Comparison of ENCODE assay signal across 8 cellular contexts in genomic region chr11:46347637-46348311, GRCh38. TPM values are rescaled to one million over a fixed set of nuclear protein-coding genes. Genes with fewer than 3 reads are reported as not detected.
A peak's percentile ranks its signal among the peaks of the same experiment; 100 is the strongest.
DNase-seq lines count a peak whose midpoint lies in the region; ATAC-seq and TF ChIP-seq lines count a peak whose summit lies in the region.

No MANE protein-coding gene starts in this region.

- CTCF ChIA-PET in T-cell (lab: Charles Lee): interaction anchor here (1.2 to 3.1 kb wide), 6 partner anchors 10 to 21 kb away, joined by 3 to 13 read pairs (median 6); no protein-coding TSS in a partner anchor

- peak overlapping the region; percentile 48 for H2AFZ ChIP-seq in neural progenitor cell (replicated peaks)

- no peak overlapping the region for H3K27ac ChIP-seq in neural progenitor cell

- H3K4me1 Mint-ChIP-seq in T-cell (peaks cover 80 to 87% (median 86%) of the 10 kb centered on the region in 3 donors), neural progenitor cell (peaks cover 49% of the 10 kb centered on the region)

- ATAC-seq in Right ventricle myocardium inferior: no peak
- ATAC-seq in T-cell (replicated peaks in 1 of 4): no peak
- ATAC-seq in HG03378 (IDR thresholded peaks at IDR 0.05; ENCODE audit: unreplicated experiment): no peak

- H3K36me3 ChIP-seq in neural progenitor cell: no peaks in the 10 kb centered on the region

- TF ChIP-seq CTCF in epithelial cell of esophagus (IDR thresholded peaks at IDR 0.05; ENCODE audit: insufficient read depth, low read depth, low read length, missing control alignments): no peak
- TF ChIP-seq CTCF in neural progenitor cell (IDR thresholded peaks at IDR 0.05): no peak

- peaks cover 12% of the 10 kb centered on the region for H3F3A ChIP-seq in neural progenitor cell (ENCODE audit: low read depth)

- H3K27me3 Mint-ChIP-seq in T-cell (no peaks in the 10 kb centered on the region), neural progenitor cell (ENCODE audit: insufficient read depth, low read depth) (peaks cover 15% of the 10 kb centered on the region)

- H3K4me2 ChIP-seq in neural progenitor cell: peak overlapping the region; percentile 99

- no peaks in the 10 kb centered on the region for H3K9me3 ChIP-seq in neural progenitor cell (ENCODE audit: low read depth)

- POLR2A ChIA-PET in T-cell (lab: Charles Lee): no interaction called here

- no peaks in the 10 kb centered on the region for H3K36me3 Mint-ChIP-seq in T-cell
- H3K36me3 Mint-ChIP-seq in neural progenitor cell: no peaks in the 10 kb centered on the region

- peaks cover 42% of the 10 kb centered on the region for H4K20me1 ChIP-seq in neural progenitor cell (ENCODE audit: low read depth)

- peaks cover 46% of the 10 kb centered on the region for H3K79me2 ChIP-seq in neural progenitor cell (ENCODE audit: low read depth)

- peaks cover 32% of the 10 kb centered on the region for H3K4me1 ChIP-seq in neural progenitor cell

- H3K4me3 ChIP-seq in epithelial cell of esophagus (ENCODE audit: low read length) (peak overlapping the region; percentile 72), neural progenitor cell (peak overlapping the region; percentile 93)

- peak overlapping the region; percentile 97 to 98 for H3K27ac Mint-ChIP-seq in T-cell
- H3K27ac Mint-ChIP-seq in neural progenitor cell: no peak overlapping the region

- H3K9ac ChIP-seq in neural progenitor cell: peak overlapping the region; percentile 66

- DNase-seq in Right ventricle myocardium inferior (ENCODE audit: missing footprints) (peak; percentile 67), cardiac septum (ENCODE audit: low spot score) (no peak), T-cell (peak in 2 of 34 experiments; percentile 30 to 36), epithelial cell of esophagus (ENCODE audit: low read depth) (no peak), neural progenitor cell (ENCODE audit: low spot score) (no peak), NCI-H128 (lab: John Stamatoyannopoulos, UW; ENCODE audit: unreplicated experiment) (no peak)
- DNase-seq in effector CD4-positive, alpha-beta T cell: no peak

- intact Hi-C loops in Right ventricle myocardium inferior (cut with DNase I) (no loop called here), cardiac septum (cut with DNase I) (no loop called here)

- peaks cover 12% of the 10 kb centered on the region for H3K27me3 ChIP-seq in neural progenitor cell

- no peaks in the 10 kb centered on the region for H3K9me3 Mint-ChIP-seq in T-cell
- peaks cover 4% of the 10 kb centered on the region for H3K9me3 Mint-ChIP-seq in neural progenitor cell

- H3K4me3 Mint-ChIP-seq in T-cell (peak overlapping the region; percentile 85 to 94 (median 91)), neural progenitor cell (peak overlapping the region; percentile 88)

RNA-seq across cellular contexts. Expression of gene DGKZ, which starts 0.5 kb away (rescaled TPM):
- 67.5 TPM for total RNA-seq in Right ventricle myocardium inferior
- 66.8 TPM for total RNA-seq in cardiac septum
- total RNA-seq in T-cell: 100 to 1,000 TPM; 235 to 318 (median 251) TPM
- 12.5 and 55.5 TPM in 2 replicates for total RNA-seq in neural progenitor cell (ENCODE audit: low replicate concordance)

RNA-seq across cellular contexts. Expression of gene MDK, which starts 33.7 kb away (rescaled TPM):
- total RNA-seq in Right ventricle myocardium inferior (3.2 TPM), cardiac septum (6.2 TPM), T-cell (1 to 10 TPM; 5.8 to 8.6 (median 8.3) TPM), neural progenitor cell (ENCODE audit: low replicate concordance) (600 and 1,035 TPM in 2 replicates)

RNA-seq across cellular contexts. Expression of gene CHRM4, which starts 43.8 kb away (rescaled TPM):
- total RNA-seq in Right ventricle myocardium inferior: not detected
- 0.27 TPM for total RNA-seq in cardiac septum
- 1 to 10 TPM in 2 of 5 donors, under 1 TPM in 2, not detected in 1; 0.18 to 3.9 (median 1.5) TPM for total RNA-seq in T-cell
- total RNA-seq in neural progenitor cell (ENCODE audit: low replicate concordance): 0.31 TPM in 1 of 2 replicates, not detected in the other

Comparison
In these comparisons a context has a peak if more than half of its experiments do, and no peak if none do; other contexts are left out.
1. RNA of gene MDK, which starts 33.7 kb away (total RNA-seq): 600 to 1,035 TPM in neural progenitor cell; 5.8 to 8.6 TPM in T-cell, 6.2 TPM in cardiac septum (single experiment) and 3.2 TPM in Right ventricle myocardium inferior (single experiment); every median in the first group is over 10 times any median in the second.